Comparison of ENCODE assay signal across 18 cellular contexts in the genomic region with DNA sequence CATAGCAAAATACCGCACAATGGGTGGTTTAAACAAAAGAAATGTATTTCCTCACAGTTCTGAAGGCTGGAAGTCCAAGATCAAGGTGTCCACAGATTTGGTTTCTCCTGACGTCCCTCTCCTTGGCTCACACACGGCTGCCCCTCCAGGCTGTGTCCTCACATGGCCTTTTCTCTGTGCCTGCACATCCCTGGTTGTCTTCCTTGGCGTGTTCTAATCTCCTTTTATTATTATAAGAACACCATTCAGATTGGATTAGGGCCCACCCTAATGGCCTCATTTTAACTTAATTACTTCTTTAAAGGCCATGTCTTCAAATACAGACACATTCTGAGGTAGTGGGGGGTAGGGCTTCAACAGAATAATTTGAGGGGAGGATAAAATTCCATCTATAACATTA.
"Had no signal": no experiment of that assay in that cellular context is flagged by ENCODE, and none has a peak within 500 bp of the region (broad histone marks: within the 10 kb centered on the region; RNA-seq: fewer than 3 reads in every experiment).

No MANE protein-coding gene starts in this region.

- DNase-seq: esophagus squamous epithelium; hippocampal formation; left colon; mesendoderm; naive B cell; psoas muscle; retina; right lobe of liver; spleen; stimulated activated CD4-positive, alpha-beta T cell treated with anti-CD3 and anti-CD28 coated beads, Interleukin-15, amount 100 ng/mL, for 24 hours; stimulated activated CD4-positive, alpha-beta T cell treated with anti-CD3 and anti-CD28 coated beads, Interleukin-1b, Interleukin-23, amount 100 ng/mL, for 48 hours; stimulated activated CD4-positive, alpha-beta T cell treated with anti-CD3 and anti-CD28 coated beads, Interleukin-4, amount 100 ng/mL, for 24 hours; testis; upper lobe of right lung had no signal

- H3K27ac ChIP-seq: esophagus squamous epithelium, foreskin keratinocyte, parathyroid adenoma, psoas muscle, right lobe of liver, spleen, testis, tibial nerve, upper lobe of right lung, vagina had no signal

- H3K9ac ChIP-seq: parathyroid adenoma had no signal

- H3K4me1 ChIP-seq: parathyroid adenoma, psoas muscle, testis, upper lobe of right lung had no signal

- H3K36me3 ChIP-seq: esophagus squamous epithelium, right lobe of liver, spleen, tibial nerve, upper lobe of right lung, vagina had no signal

- H3K4me3 ChIP-seq: esophagus squamous epithelium, psoas muscle, right lobe of liver, spleen, testis, tibial nerve, upper lobe of right lung, vagina had no signal

- H3K9me3 ChIP-seq: esophagus squamous epithelium, psoas muscle, right lobe of liver, spleen, testis, tibial nerve, upper lobe of right lung, vagina had no signal

- H3K27me3 ChIP-seq: esophagus squamous epithelium, right lobe of liver, spleen, testis, tibial nerve, upper lobe of right lung, vagina had no signal

- H3K79me2 ChIP-seq: parathyroid adenoma had no signal

- H2AFZ ChIP-seq: parathyroid adenoma had no signal
